In genomic region chr10:94403823-94404228, GRCh38 we compare ENCODE assay signal across 8 cellular contexts. TPM values are rescaled to one million over a fixed set of nuclear protein-coding genes. Genes with fewer than 3 reads are reported as not detected.
DNase-seq lines count a peak whose midpoint lies in the region; ATAC-seq, FAIRE-seq and TF ChIP-seq lines count a peak whose summit lies in the region.

No MANE protein-coding gene starts in this region.

- 0 out of 2 replicates have a peak overlapping the region, but pooled peaks have one; percentile 26 for H3K4ac ChIP-seq in IMR-90 (ENCODE audit: low read depth, low read length)

- peaks cover 54% of the 10 kb centered on the region for H3K27me3 Mint-ChIP-seq in activated CD4-positive, alpha-beta T cell treated with anti-CD3 and anti-CD28 coated beads, Interleukin-2, amount 10 ng/mL, durations not matched to agents 24 days and 14 days

- H3K18ac ChIP-seq in IMR-90 (ENCODE audit: low read depth, low read length) = peak overlapping the region; percentile 2; the same call in 1 of the 2 replicates

- no peaks in the 10 kb centered on the region for H3K9me3 ChIP-seq in IMR-90 (ENCODE audit: control insufficient read depth, insufficient read depth, low read length)
- H3K9me3 ChIP-seq in body of pancreas = no peaks in the 10 kb centered on the region
- no peaks in the 10 kb centered on the region for H3K9me3 ChIP-seq in HepG2 (ENCODE audit: low read length)
- no peaks in the 10 kb centered on the region for H3K9me3 ChIP-seq in thyroid gland

- peak overlapping the region; percentile 2 for H2AK9ac ChIP-seq in IMR-90 (replicated peaks; ENCODE audit: low read depth, low read length, poor library complexity)

- DNase-seq in activated CD4-positive, alpha-beta T cell treated with anti-CD3 and anti-CD28 coated beads, Interleukin-2, amount 10 ng/mL, durations not matched to agents 24 days and 14 days = no peak
- no peak for DNase-seq in activated CD4-positive, alpha-beta T cell treated with anti-CD3 and anti-CD28 coated beads for 1 hour
- DNase-seq in IMR-90 (no peak), body of pancreas (no peak), HepG2 (ENCODE audit: low spot score) (no peak), thyroid gland (no peak), iPS-NIHi11 (ENCODE audit: low spot score) (no peak)
- no peak for DNase-seq in NK-92 treated with Interleukin-12 subunit alpha and Interleukin-12 subunit beta, amount 100 ng/mL, for 24 hours (lab: John Stamatoyannopoulos, UW)

- peak overlapping the region; percentile 82 for H3K4me3 Mint-ChIP-seq in activated CD4-positive, alpha-beta T cell treated with anti-CD3 and anti-CD28 coated beads, Interleukin-2, amount 10 ng/mL, durations not matched to agents 24 days and 14 days

- no peaks in the 10 kb centered on the region for H3K36me3 Mint-ChIP-seq in activated CD4-positive, alpha-beta T cell treated with anti-CD3 and anti-CD28 coated beads, Interleukin-2, amount 10 ng/mL, durations not matched to agents 24 days and 14 days (ENCODE audit: low read depth)

- H4K8ac ChIP-seq in IMR-90 (ENCODE audit: low read depth in 2 of 2, low read length in 2 of 2) = peak overlapping the region in 1 of 2 experiments; percentile 17; a peak in 1 of 4 replicates

- peaks cover 5% of the 10 kb centered on the region for H3K4me1 Mint-ChIP-seq in activated CD4-positive, alpha-beta T cell treated with anti-CD3 and anti-CD28 coated beads, Interleukin-2, amount 10 ng/mL, durations not matched to agents 24 days and 14 days

- H3K9me3 Mint-ChIP-seq in activated CD4-positive, alpha-beta T cell treated with anti-CD3 and anti-CD28 coated beads, Interleukin-2, amount 10 ng/mL, durations not matched to agents 24 days and 14 days = peaks cover 3% of the 10 kb centered on the region

- TF ChIP-seq RAD21 in IMR-90 (IDR thresholded peaks at IDR 0.05; ENCODE audit: low read length) (no peak), HepG2 (CRISPR knock-in tag; IDR thresholded peaks at IDR 0.05) (no peak)

- H3K9ac ChIP-seq in IMR-90 (ENCODE audit: low read depth, low read length) (peak overlapping the region; percentile 79), HepG2 (ENCODE audit: insufficient read depth, low read depth, low read length) (peak overlapping the region; percentile 87)

- no peak overlapping the region for H2BK120ac ChIP-seq in IMR-90 (ENCODE audit: low read depth, low read length)

- CTCF ChIA-PET in IMR-90 (lab: Yijun Ruan, JAX) (interaction anchor here (1.1 to 1.3 kb wide), 2 partner anchors 8 to 40 kb away, joined by 3 to 5 read pairs; no protein-coding TSS in a partner anchor), HepG2 (lab: Yijun Ruan, JAX; ENCODE audit: low intra/inter-chr PET ratio, low total read pairs) (no interaction called here)

- no peaks in the 10 kb centered on the region; the same call in 1 of the 2 replicates for H3K9me1 ChIP-seq in IMR-90 (ENCODE audit: insufficient read depth, low read length)

- ATAC-seq in IMR-90 (ENCODE audit: low read depth) (peak; percentile 2; the same call in 1 of the 2 replicates), body of pancreas (no peak), HepG2 (no peak)

- TF ChIP-seq EP300 in HepG2 (IDR thresholded peaks at IDR 0.05; ENCODE audit: low read depth in 2 of 2, low read length in 2 of 2) = no peak
- TF ChIP-seq EP300 in HepG2 (CRISPR knock-in tag; IDR thresholded peaks at IDR 0.05; ENCODE audit: borderline replicate concordance) = no peak

- H3K36me3 ChIP-seq in IMR-90 (ENCODE audit: control insufficient read depth, insufficient read depth, low read length) = no peaks in the 10 kb centered on the region
- H3K36me3 ChIP-seq in body of pancreas (replicated peaks in 1 of 2; ENCODE audit: insufficient read depth in 1 of 2, low read depth in 2 of 2) = no peaks in the 10 kb centered on the region
- no peaks in the 10 kb centered on the region for H3K36me3 ChIP-seq in HepG2 (replicated peaks in 1 of 2; ENCODE audit: control insufficient read depth in 1 of 2, insufficient read depth in 2 of 2, low read length in 2 of 2)
- no peaks in the 10 kb centered on the region for H3K36me3 ChIP-seq in thyroid gland

- H3K27ac ChIP-seq in IMR-90 (ENCODE audit: insufficient read depth, low read length) (peak overlapping the region; percentile 90), body of pancreas (peak overlapping the region; percentile 87 to 97 (median 92)), HepG2 (ENCODE audit: extremely low read length, insufficient read depth, low read length) (peak overlapping the region; percentile 92), thyroid gland (peak overlapping the region; percentile 88 to 98 (median 98))

- TF ChIP-seq CTCF in IMR-90 (conservative IDR thresholded peaks at IDR 0.05; ENCODE audit: low read depth, low read length) = no peak
- TF ChIP-seq CTCF in body of pancreas (IDR thresholded peaks at IDR 0.05) = no peak
- TF ChIP-seq CTCF in HepG2 (CRISPR knock-in tag; IDR thresholded peaks at IDR 0.05) = no peak
- no peak for TF ChIP-seq CTCF in thyroid gland (IDR thresholded peaks at IDR 0.05)

- H2AFZ ChIP-seq in IMR-90 (replicated peaks; ENCODE audit: low read length, poor library complexity) (peak overlapping the region; percentile 97), HepG2 (ENCODE audit: low read length) (no peak overlapping the region)

- peak overlapping the region; percentile 55; the same call in 1 of the 2 replicates for H3K56ac ChIP-seq in IMR-90 (ENCODE audit: extremely low read depth, insufficient read depth, low read length)

- in situ Hi-C loops in IMR-90 (cut with MboI; ENCODE audit: low sequenced_read_pairs) (no loop called here), HepG2 (cut with HindIII; ENCODE audit: extremely low pct_ligation_motif_present, low pct_unique_long_range_greater_than_20kb) (loop anchor here (5.0 kb wide), 1 partner anchor 42 kb away; the partner anchor contains the start of gene NOC3L)

- peak overlapping the region; percentile 25 for H2BK5ac ChIP-seq in IMR-90 (ENCODE audit: low read depth, low read length, poor library complexity, severe bottlenecking)

- H3K79me1 ChIP-seq in IMR-90 (ENCODE audit: low read depth in 1 of 2, low read length in 2 of 2) = peaks cover 0 to 31% of the 10 kb centered on the region in 2 experiments; a peak in 3 of 4 replicates

- H3K23ac ChIP-seq in IMR-90 (ENCODE audit: low read depth, low read length) = peak overlapping the region; percentile 14; the same call in 1 of the 2 replicates

- intact Hi-C loops in activated CD4-positive, alpha-beta T cell treated with anti-CD3 and anti-CD28 coated beads, Interleukin-2, amount 10 ng/mL, durations not matched to agents 24 days and 14 days (cut with micrococcal nuclease) = no loop called here
- intact Hi-C loops in IMR-90 (cut with micrococcal nuclease) = loop anchor here (2.0 kb wide), 3 partner anchors 41 to 141 kb away; partner anchors contain the start of genes HELLS and NOC3L
- intact Hi-C loops in body of pancreas (cut with DNase I) = no loop called here
- intact Hi-C loops in HepG2 (cut with micrococcal nuclease; ENCODE audit: unreplicated experiment) = loop anchor here (5.0 kb wide), 1 partner anchor 38 kb away; no protein-coding TSS in a partner anchor
- intact Hi-C loops in thyroid gland (cut with DNase I) = loop anchor here (5.0 kb wide), 1 partner anchor 42 kb away; the partner anchor contains the start of gene NOC3L

- peak; percentile 15 for FAIRE-seq in HepG2 (lab: Jason Lieb, UNC)

- no peak overlapping the region for H2BK20ac ChIP-seq in IMR-90 (ENCODE audit: low read depth, low read length)

- dilution Hi-C loops in IMR-90 (cut with HindIII; ENCODE audit: low sequenced_read_pairs, unreplicated experiment) = no loop called here

- no TSS peak for BruUV-seq in IMR-90 (replicated peaks; lab: Mats Ljungman, UMichigan)
- BruUV-seq in HepG2 (replicated peaks; lab: Mats Ljungman, UMichigan) = TSS peak; percentile 35

- H3K4me1 ChIP-seq in IMR-90 (ENCODE audit: control insufficient read depth, insufficient read depth, low read length) (no peaks in the 10 kb centered on the region), body of pancreas (peaks cover 45% of the 10 kb centered on the region), HepG2 (ENCODE audit: insufficient read depth, low read length) (peaks cover 52% of the 10 kb centered on the region), thyroid gland (peaks cover 14 to 17% of the 10 kb centered on the region in 2 donors)

- H4K91ac ChIP-seq in IMR-90 (ENCODE audit: insufficient read depth, low read depth, low read length) = no peak overlapping the region

- TF ChIP-seq POLR2A in IMR-90 (IDR thresholded peaks at IDR 0.05; ENCODE audit: low read depth, low read length) = no peak
- no peak for TF ChIP-seq POLR2A in body of pancreas (IDR thresholded peaks at IDR 0.05)
- TF ChIP-seq POLR2A in HepG2 (IDR thresholded peaks at IDR 0.05; ENCODE audit: insufficient read depth in 1 of 2, low read depth in 2 of 2, low read length in 2 of 2) = peak in 1 of 2 experiments; percentile 67; a peak in 2 of 4 replicates
- no peak for TF ChIP-seq POLR2A in thyroid gland (IDR thresholded peaks at IDR 0.05)

- H3K4me2 ChIP-seq in IMR-90 (ENCODE audit: low read depth, low read length) (peak overlapping the region; percentile 92), HepG2 (ENCODE audit: low read depth, low read length) (peak overlapping the region; percentile 97)

- H3K27ac Mint-ChIP-seq in activated CD4-positive, alpha-beta T cell treated with anti-CD3 and anti-CD28 coated beads, Interleukin-2, amount 10 ng/mL, durations not matched to agents 24 days and 14 days = no peak overlapping the region

- peak overlapping the region; percentile 14; the same call in 1 of the 2 replicates for H4K5ac ChIP-seq in IMR-90 (ENCODE audit: low read depth, low read length)

- peaks cover 49% of the 10 kb centered on the region for H3K79me2 ChIP-seq in HepG2 (ENCODE audit: insufficient read depth, low read length)

- H4K20me1 ChIP-seq in IMR-90 (ENCODE audit: insufficient read depth, low read length) (no peaks in the 10 kb centered on the region), HepG2 (ENCODE audit: insufficient read depth, low read length) (peaks cover 3% of the 10 kb centered on the region; the same call in 1 of the 2 replicates)

- H3K4me3 ChIP-seq in IMR-90 (ENCODE audit: insufficient read depth, low read depth, low read length) (peak overlapping the region; percentile 83), body of pancreas (peak overlapping the region; percentile 79 to 86), HepG2 (replicated peaks in 1 of 3; ENCODE audit: insufficient read depth in 1 of 3, low read depth in 2 of 3, low read length in 3 of 3) (peak overlapping the region; percentile 92 to 97 (median 95)), thyroid gland (replicated peaks in 1 of 3) (peak overlapping the region; percentile 87 to 88 (median 87))

- peak overlapping the region; percentile 13; the same call in 1 of the 2 replicates for H3K14ac ChIP-seq in IMR-90 (replicated peaks; ENCODE audit: low read depth, low read length)

- H2BK15ac ChIP-seq in IMR-90 (ENCODE audit: low read depth, low read length) = no peak overlapping the region

- H3K27me3 ChIP-seq in IMR-90 (ENCODE audit: control insufficient read depth, insufficient read depth, low read length) (no peaks in the 10 kb centered on the region), body of pancreas (no peaks in the 10 kb centered on the region), HepG2 (ENCODE audit: control insufficient read depth in 1 of 2, insufficient read depth in 2 of 2, low read length in 2 of 2) (no peaks in the 10 kb centered on the region; a peak in 1 of 5 replicates), thyroid gland (no peaks in the 10 kb centered on the region)

- H2AK5ac ChIP-seq in IMR-90 (ENCODE audit: low read depth, low read length) = no peak overlapping the region

- POLR2A ChIA-PET in IMR-90 (lab: Charles Lee; ENCODE audit: unreplicated experiment) = no interaction called here
- POLR2A ChIA-PET in HepG2 (lab: Yijun Ruan, JAX) = interaction anchor here (0.5 to 1.0 kb wide), 2 partner anchors 24 to 42 kb away, joined by 4 to 8 read pairs; partner anchors contain the start of gene NOC3L

- no CpG with 5 or more reads among the region's 7 CpGs for WGBS in IMR-90 (ENCODE audit: extremely low coverage in 2 of 2, insufficient read length in 1 of 2), 2 experiments
- 0 to 2% methylated on average over 7 of the region's 7 CpGs for whole genome bisulfite sequencing in body of pancreas, 2 donors
- 0% methylated on average over 5 of the region's 7 CpGs for WGBS in HepG2 (ENCODE audit: low lambda C conversion rate)
- WGBS in thyroid gland, 2 donors = 1 to 2% methylated on average over 7 of the region's 7 CpGs

RNA-seq across cellular contexts. Expression of gene TBC1D12, which starts 1.5 kb away (rescaled TPM):
- total RNA-seq in activated CD4-positive, alpha-beta T cell treated with anti-CD3 and anti-CD28 coated beads, Interleukin-2, amount 10 ng/mL, durations not matched to agents 24 days and 14 days = 0.54 and 0.71 TPM in 2 replicates
- 5.4 and 8.1 TPM in 2 replicates for total RNA-seq in IMR-90 (2012; rRNA removed)
- polyA plus RNA-seq in IMR-90 (2012; rRNA removed) = 1.8 and 1.9 TPM in 2 replicates
- 0.61 and 0.84 TPM in 2 replicates for polyA plus RNA-seq in IMR-90 (2012; cell fraction: cytosol; rRNA removed)
- 1.3 and 4.2 TPM in 2 replicates for polyA plus RNA-seq in IMR-90 (2012; cell fraction: nucleus; rRNA removed; ENCODE audit: low replicate concordance)
- total RNA-seq in body of pancreas = 10 to 100 TPM; 11.9 to 17.5 TPM
- total RNA-seq in HepG2 (2016; rRNA removed; fragmentation: Illumina TruSeq; extraction: Trizol) = 6.2 and 7.2 TPM in 2 replicates
- 3.8 TPM in 2 replicates for total RNA-seq in HepG2 (2016; cell fraction: cytosol; rRNA removed; fragmentation: Illumina TruSeq; extraction: Trizol; ENCODE audit: low read depth)
- total RNA-seq in HepG2 (2016; cell fraction: insoluble cytoplasmic fraction; rRNA removed; fragmentation: Illumina TruSeq; extraction: Trizol) = 6.6 and 7.8 TPM in 2 replicates
- total RNA-seq in HepG2 (2016; cell fraction: membrane; rRNA removed; fragmentation: Illumina TruSeq; extraction: Trizol) = 3.5 and 3.7 TPM in 2 replicates
- total RNA-seq in HepG2 (2016; cell fraction: nucleus; rRNA removed; fragmentation: Illumina TruSeq; extraction: Trizol) = 7.8 and 8.9 TPM in 2 replicates
- polyA plus RNA-seq in HepG2 (2011; rRNA removed) = 4.7 and 5.7 TPM in 2 replicates
- 1.6 and 2.7 TPM in 2 replicates for polyA plus RNA-seq in HepG2 (2011; cell fraction: cytosol; rRNA removed)
- 4.1 and 4.4 TPM in 2 replicates for polyA plus RNA-seq in HepG2 (2011; cell fraction: nucleus; rRNA removed)
- polyA plus RNA-seq in HepG2 (2012) = 4.1 and 5.6 TPM in 2 replicates
- polyA plus RNA-seq in HepG2 (2016; cell fraction: cytosol; fragmentation: Illumina TruSeq; extraction: Trizol; ENCODE audit: low read depth) = 0.58 and 0.60 TPM in 2 replicates
- polyA plus RNA-seq in HepG2 (2016; cell fraction: insoluble cytoplasmic fraction; fragmentation: Illumina TruSeq; extraction: Trizol; ENCODE audit: low read depth) = 5.1 and 6.4 TPM in 2 replicates
- 1.0 TPM in 2 replicates for polyA plus RNA-seq in HepG2 (2016; cell fraction: membrane; fragmentation: Illumina TruSeq; extraction: Trizol; ENCODE audit: low read depth)
- polyA plus RNA-seq in HepG2 (2016; cell fraction: nucleus; fragmentation: Illumina TruSeq; extraction: Trizol; ENCODE audit: insufficient read depth, low read depth) = 9.5 and 10.1 TPM in 2 replicates
- 2.9 and 3.1 TPM in 2 replicates for polyA minus RNA-seq in HepG2 (2011; rRNA and poly(A)+ RNA removed; ENCODE audit: low replicate concordance)
- 3.6 and 4.5 TPM in 2 replicates for polyA minus RNA-seq in HepG2 (2011; cell fraction: cytosol; rRNA and poly(A)+ RNA removed)
- 9.8 and 10.6 TPM in 2 replicates for polyA minus RNA-seq in HepG2 (2011; cell fraction: nucleus; rRNA and poly(A)+ RNA removed)
- total RNA-seq in thyroid gland = 10 to 100 TPM; 17.5 to 28.2 (median 18.7) TPM

RNA-seq across cellular contexts. Expression of gene NOC3L, which starts 41.1 kb away (rescaled TPM):
- 56.8 and 56.9 TPM in 2 replicates for total RNA-seq in activated CD4-positive, alpha-beta T cell treated with anti-CD3 and anti-CD28 coated beads, Interleukin-2, amount 10 ng/mL, durations not matched to agents 24 days and 14 days
- total RNA-seq in IMR-90 (2012; rRNA removed) (26.5 and 40.5 TPM in 2 replicates), body of pancreas (10 to 100 TPM; 13.5 to 14.8 TPM), HepG2 (2016; rRNA removed; fragmentation: Illumina TruSeq; extraction: Trizol) (36.6 and 51.6 TPM in 2 replicates), thyroid gland (10 to 100 TPM; 18.9 to 35.6 (median 25.4) TPM)
- polyA plus RNA-seq in IMR-90 (2012; rRNA removed) (8.6 and 11.9 TPM in 2 replicates), HepG2 (2011; rRNA removed) (7.6 and 7.8 TPM in 2 replicates)
- 1.5 and 2.5 TPM in 2 replicates for polyA plus RNA-seq in IMR-90 (2012; cell fraction: cytosol; rRNA removed)
- 2.5 and 18.8 TPM in 2 replicates for polyA plus RNA-seq in IMR-90 (2012; cell fraction: nucleus; rRNA removed; ENCODE audit: low replicate concordance)
- total RNA-seq in HepG2 (2016; cell fraction: cytosol; rRNA removed; fragmentation: Illumina TruSeq; extraction: Trizol; ENCODE audit: low read depth) = 3.3 and 5.6 TPM in 2 replicates
- total RNA-seq in HepG2 (2016; cell fraction: insoluble cytoplasmic fraction; rRNA removed; fragmentation: Illumina TruSeq; extraction: Trizol) = 37.9 and 52.0 TPM in 2 replicates
- total RNA-seq in HepG2 (2016; cell fraction: membrane; rRNA removed; fragmentation: Illumina TruSeq; extraction: Trizol) = 10.3 and 13.4 TPM in 2 replicates
- total RNA-seq in HepG2 (2016; cell fraction: nucleus; rRNA removed; fragmentation: Illumina TruSeq; extraction: Trizol) = 43.7 and 47.1 TPM in 2 replicates
- polyA plus RNA-seq in HepG2 (2011; cell fraction: cytosol; rRNA removed) = 2.6 and 4.6 TPM in 2 replicates
- 6.8 and 10.5 TPM in 2 replicates for polyA plus RNA-seq in HepG2 (2011; cell fraction: nucleus; rRNA removed)
- polyA plus RNA-seq in HepG2 (2012) = 11.7 and 12.3 TPM in 2 replicates
- 0.78 TPM in 2 replicates for polyA plus RNA-seq in HepG2 (2016; cell fraction: cytosol; fragmentation: Illumina TruSeq; extraction: Trizol; ENCODE audit: low read depth)
- 24.0 and 26.8 TPM in 2 replicates for polyA plus RNA-seq in HepG2 (2016; cell fraction: insoluble cytoplasmic fraction; fragmentation: Illumina TruSeq; extraction: Trizol; ENCODE audit: low read depth)
- polyA plus RNA-seq in HepG2 (2016; cell fraction: membrane; fragmentation: Illumina TruSeq; extraction: Trizol; ENCODE audit: low read depth) = 3.0 and 3.5 TPM in 2 replicates
- 31.8 and 34.0 TPM in 2 replicates for polyA plus RNA-seq in HepG2 (2016; cell fraction: nucleus; fragmentation: Illumina TruSeq; extraction: Trizol; ENCODE audit: insufficient read depth, low read depth)
- polyA minus RNA-seq in HepG2 (2011; rRNA and poly(A)+ RNA removed; ENCODE audit: low replicate concordance) = 7.5 and 18.8 TPM in 2 replicates
- 5.9 and 7.6 TPM in 2 replicates for polyA minus RNA-seq in HepG2 (2011; cell fraction: cytosol; rRNA and poly(A)+ RNA removed)
- polyA minus RNA-seq in HepG2 (2011; cell fraction: nucleus; rRNA and poly(A)+ RNA removed) = 42.9 and 44.5 TPM in 2 replicates

Comparison
In these comparisons a context has a peak if more than half of its experiments do, and no peak if none do; other contexts are left out.
1. intact Hi-C loops: an anchor here in IMR-90 (2.0 kb wide), HepG2 (5.0 kb wide) and thyroid gland (5.0 kb wide); none called in activated CD4-positive, alpha-beta T cell treated with anti-CD3 and anti-CD28 coated beads, Interleukin-2, amount 10 ng/mL, durations not matched to agents 24 days and 14 days and body of pancreas.